19 cellular contexts compared by ENCODE assay signal in the genomic region with DNA sequence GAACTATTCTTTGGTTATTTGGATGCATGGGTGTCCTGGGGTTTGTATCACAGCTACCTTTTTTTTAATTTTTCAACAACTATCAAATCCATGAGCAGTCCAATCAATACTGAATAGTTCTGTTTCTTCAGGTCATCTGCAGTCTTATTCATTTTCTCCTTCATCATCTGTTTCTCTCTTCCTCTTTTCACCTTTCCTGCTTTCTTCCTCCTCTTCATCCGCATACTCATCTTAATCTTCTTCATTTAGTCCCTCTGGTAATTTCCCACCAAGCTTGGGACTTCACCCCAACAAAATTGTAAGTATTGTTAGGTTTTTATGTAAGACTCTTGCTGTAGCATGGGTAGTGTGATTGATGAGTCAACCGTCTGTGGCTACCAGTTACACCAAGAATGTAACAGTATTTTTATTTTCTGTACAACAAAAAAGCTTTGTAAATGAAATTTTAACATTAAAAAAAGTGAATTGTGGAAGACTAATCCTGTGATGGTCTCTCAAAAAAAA.
A peak's percentile ranks its signal among the peaks of the same experiment; 100 is the strongest.
DNase-seq lines count a peak whose midpoint lies in the region; ATAC-seq, FAIRE-seq and TF ChIP-seq lines count a peak whose summit lies in the region.
"Had no signal": no experiment of that assay in that cellular context is flagged by ENCODE, and none has a peak within 500 bp of the region (broad histone marks: within the 10 kb centered on the region; RNA-seq: fewer than 3 reads in every experiment).

No MANE protein-coding gene starts in this region.

- no peak for FAIRE-seq in H54 (lab: Jason Lieb, UNC)
- FAIRE-seq: D721Med had no signal

- ATAC-seq in GM19023 (IDR thresholded peaks at IDR 0.05; ENCODE audit: unreplicated experiment) (peak; percentile 56), HG03039 (IDR thresholded peaks at IDR 0.05; ENCODE audit: unreplicated experiment) (peak; percentile 47), HG02870 (IDR thresholded peaks at IDR 0.05; ENCODE audit: unreplicated experiment) (no peak)

- no peak for TF ChIP-seq POLR2A in H54 (IDR thresholded peaks at IDR 0.05; ENCODE audit: low read depth, low read length)

- in situ Hi-C loops in SK-MEL-5 (cut with HindIII; ENCODE audit: low pct_unique_long_range_greater_than_20kb, low sequenced_read_pairs): no loop called here

- peak; percentile 49 for DNase-seq in SK-MEL-5 (ENCODE audit: low read depth, low spot score)
- no peak for DNase-seq in iPS-NIHi7 (ENCODE audit: extremely low spot score)
- DNase-seq in H54 (ENCODE audit: insufficient read length, low spot score): no peak
- DNase-seq in activated CD4-positive, alpha-beta T cell treated with anti-CD3 and anti-CD28 coated beads, Interleukin-2, amount 50 U/mL, for 1 hour: no peak
- DNase-seq: BE2C; CD4-positive, alpha-beta memory T cell; DND-41; GDM1; GM23248; NCI-H1105; NCI-H187 treated with DMSO at 0.1 percent for 48 hours; NCI-H446; NCI-H748 treated with DMSO at 0.1 percent for 48 hours; PC-9; Right ventricle myocardium superior had no signal
